8 cellular contexts compared by ENCODE assay signal in genomic region chr4:158172196-158172557, GRCh38. TPM values are rescaled to one million over a fixed set of nuclear protein-coding genes. Genes with fewer than 3 reads are reported as not detected.
DNase-seq lines count a peak whose midpoint lies in the region; ATAC-seq and TF ChIP-seq lines count a peak whose summit lies in the region.

No MANE protein-coding gene starts in this region.

- ATAC-seq in GM21515 (IDR thresholded peaks at IDR 0.05; ENCODE audit: unreplicated experiment): no peak

- H3K27me3 Mint-ChIP-seq in progenitor cell of endocrine pancreas: no peaks in the 10 kb centered on the region
- H3K27me3 Mint-ChIP-seq in activated naive CD4-positive, alpha-beta T cell treated with anti-CD3 and anti-CD28 coated beads for 36 hours (ENCODE audit: low read depth): peaks cover 27% of the 10 kb centered on the region

- CTCF ChIA-PET in BJ (lab: Yijun Ruan, JAX): interaction anchor here (0.6 to 2.2 kb wide), 16 partner anchors 9 to 183 kb away, joined by 3 to 18 read pairs (median 4); no protein-coding TSS in a partner anchor
- CTCF ChIA-PET in PC-9 (lab: Charles Lee): interaction anchor here (0.6 to 1.1 kb wide), 4 partner anchors 24 to 516 kb away, joined by 3 to 4 read pairs (median 3); no protein-coding TSS in a partner anchor
- CTCF ChIA-PET in activated naive CD4-positive, alpha-beta T cell treated with anti-CD3 and anti-CD28 coated beads for 36 hours (lab: Charles Lee): interaction anchor here (0.6 to 1.6 kb wide), 8 partner anchors 17 to 1070 kb away, joined by 3 to 5 read pairs (median 3); no protein-coding TSS in a partner anchor

- peak overlapping the region; percentile 93 for H3K27ac Mint-ChIP-seq in progenitor cell of endocrine pancreas
- no peak overlapping the region for H3K27ac Mint-ChIP-seq in activated naive CD4-positive, alpha-beta T cell treated with anti-CD3 and anti-CD28 coated beads for 36 hours

- H3K27me3 ChIP-seq in BJ (ENCODE audit: control insufficient read depth, insufficient read depth, low read length) (no peaks in the 10 kb centered on the region), PC-9 (ENCODE audit: insufficient read depth, low read depth) (no peaks in the 10 kb centered on the region)

- peak overlapping the region; percentile 83 for H3K4me3 Mint-ChIP-seq in progenitor cell of endocrine pancreas (ENCODE audit: low read depth)
- H3K4me3 Mint-ChIP-seq in activated naive CD4-positive, alpha-beta T cell treated with anti-CD3 and anti-CD28 coated beads for 36 hours: no peak overlapping the region

- H3K9me3 Mint-ChIP-seq in progenitor cell of endocrine pancreas (ENCODE audit: low read depth): no peaks in the 10 kb centered on the region
- H3K9me3 Mint-ChIP-seq in activated naive CD4-positive, alpha-beta T cell treated with anti-CD3 and anti-CD28 coated beads for 36 hours: no peaks in the 10 kb centered on the region

- POLR2A ChIA-PET in BJ (lab: Charles Lee) (interaction anchor here (0.8 kb wide), 1 partner anchor 171 kb away, joined by 4 read pairs; no protein-coding TSS in a partner anchor), PC-9 (lab: Charles Lee; ENCODE audit: unreplicated experiment) (no interaction called here)

- H3K4me1 ChIP-seq in PC-9 (replicated peaks; ENCODE audit: insufficient read depth): peaks cover 27% of the 10 kb centered on the region

- H3K36me3 ChIP-seq in BJ (ENCODE audit: control insufficient read depth, insufficient read depth, low read length): no peaks in the 10 kb centered on the region
- no peaks in the 10 kb centered on the region for H3K36me3 ChIP-seq in PC-9 (ENCODE audit: low read depth)

- peaks cover 2% of the 10 kb centered on the region for H3K36me3 Mint-ChIP-seq in progenitor cell of endocrine pancreas (ENCODE audit: insufficient read depth)
- H3K36me3 Mint-ChIP-seq in activated naive CD4-positive, alpha-beta T cell treated with anti-CD3 and anti-CD28 coated beads for 36 hours (ENCODE audit: low read depth): no peaks in the 10 kb centered on the region

- 0 out of 2 replicates have a peak, but pooled peaks cover 3% of the 10 kb centered on the region for H3F3A ChIP-seq in PC-9 (ENCODE audit: insufficient read depth, low read depth)

- H3K4me1 Mint-ChIP-seq in progenitor cell of endocrine pancreas (ENCODE audit: low read depth): peaks cover 28% of the 10 kb centered on the region
- peaks cover 5% of the 10 kb centered on the region for H3K4me1 Mint-ChIP-seq in activated naive CD4-positive, alpha-beta T cell treated with anti-CD3 and anti-CD28 coated beads for 36 hours (ENCODE audit: low read depth)

- peak overlapping the region; percentile 22 for H3K4me3 ChIP-seq in BJ (ENCODE audit: low read depth, low read length)
- H3K4me3 ChIP-seq in PC-9: no peak overlapping the region; the same call in 1 of the 2 replicates
- peak overlapping the region; percentile 54 for H3K4me3 ChIP-seq in epithelial cell of esophagus (ENCODE audit: low read length)

- H3K9me2 ChIP-seq in PC-9 (ENCODE audit: insufficient read depth): no peaks in the 10 kb centered on the region

- no peak for TF ChIP-seq CTCF in BJ (IDR thresholded peaks at IDR 0.05; ENCODE audit: insufficient read depth, low read depth, low read length)
- TF ChIP-seq CTCF in PC-9 (conservative IDR thresholded peaks at IDR 0.05): no peak
- no peak for TF ChIP-seq CTCF in epithelial cell of esophagus (IDR thresholded peaks at IDR 0.05; ENCODE audit: insufficient read depth, low read depth, low read length, missing control alignments)
- TF ChIP-seq CTCF in progenitor cell of endocrine pancreas (IDR thresholded peaks at IDR 0.05; ENCODE audit: unreplicated experiment): no peak

- no peaks in the 10 kb centered on the region for H3K9me3 ChIP-seq in PC-9 (ENCODE audit: insufficient read depth, low read depth)

- H3K27ac ChIP-seq in PC-9: no peak overlapping the region

- BruUV-seq in PC-9 (replicated peaks; lab: Mats Ljungman, UMichigan): no TSS peak

- no peaks in the 10 kb centered on the region for H3K79me2 ChIP-seq in PC-9 (ENCODE audit: low read depth)

- H4K20me1 ChIP-seq in PC-9 (ENCODE audit: insufficient read depth): no peaks in the 10 kb centered on the region

- DNase-seq in BJ (ENCODE audit: low read depth) (no peak), PC-9 (no peak), epithelial cell of esophagus (ENCODE audit: low read depth) (peak; percentile 19), progenitor cell of endocrine pancreas (ENCODE audit: low spot score, unreplicated experiment) (no peak), OCI-M1 (lab: John Stamatoyannopoulos, UW) (no peak), NCI-H1930 (lab: John Stamatoyannopoulos, UW) (no peak)
- no peak for DNase-seq in activated naive CD4-positive, alpha-beta T cell treated with anti-CD3 and anti-CD28 coated beads for 36 hours

- peak overlapping the region; percentile 60 for H3K4me2 ChIP-seq in PC-9

- intact Hi-C loops in PC-9 (cut with micrococcal nuclease; ENCODE audit: unreplicated experiment): loop anchor here (1.0 to 10.0 kb wide), 5 partner anchors 78 to 947 kb away; partner anchors contain the start of gene GRIA2
- intact Hi-C loops in activated naive CD4-positive, alpha-beta T cell treated with anti-CD3 and anti-CD28 coated beads for 36 hours (cut with micrococcal nuclease): loop anchor here (1.0 to 5.0 kb wide), 2 partner anchors 80 to 180 kb away; no protein-coding TSS in a partner anchor

- peak overlapping the region; percentile 57; the same call in 1 of the 2 replicates for H2AFZ ChIP-seq in PC-9

RNA-seq across cellular contexts. Expression of gene GASK1B, which starts 0.6 kb away (rescaled TPM):
- 4.9 and 11.6 TPM in 2 replicates for polyA plus RNA-seq in BJ (2011; rRNA removed)
- polyA minus RNA-seq in BJ (2011; rRNA and poly(A)+ RNA removed): 3.8 and 7.4 TPM in 2 replicates
- total RNA-seq in PC-9 (2021): 2.8 and 4.1 TPM in 2 replicates
- 15.3 and 25.8 TPM in 2 replicates for total RNA-seq in progenitor cell of endocrine pancreas
- total RNA-seq in activated naive CD4-positive, alpha-beta T cell treated with anti-CD3 and anti-CD28 coated beads for 36 hours: not detected

RNA-seq across cellular contexts. Expression of gene TMEM144, which starts 38.1 kb away (rescaled TPM):
- polyA plus RNA-seq in BJ (2011; rRNA removed): 0.65 and 0.87 TPM in 2 replicates
- 0.98 and 1.1 TPM in 2 replicates for polyA minus RNA-seq in BJ (2011; rRNA and poly(A)+ RNA removed)
- total RNA-seq in PC-9 (2021) (9.2 and 13.4 TPM in 2 replicates), progenitor cell of endocrine pancreas (11.9 and 15.4 TPM in 2 replicates)
- under 1 TPM in 1 of 2 experiments, not detected in 1; 0.31 TPM for total RNA-seq in activated naive CD4-positive, alpha-beta T cell treated with anti-CD3 and anti-CD28 coated beads for 36 hours
